In the genomic region with DNA sequence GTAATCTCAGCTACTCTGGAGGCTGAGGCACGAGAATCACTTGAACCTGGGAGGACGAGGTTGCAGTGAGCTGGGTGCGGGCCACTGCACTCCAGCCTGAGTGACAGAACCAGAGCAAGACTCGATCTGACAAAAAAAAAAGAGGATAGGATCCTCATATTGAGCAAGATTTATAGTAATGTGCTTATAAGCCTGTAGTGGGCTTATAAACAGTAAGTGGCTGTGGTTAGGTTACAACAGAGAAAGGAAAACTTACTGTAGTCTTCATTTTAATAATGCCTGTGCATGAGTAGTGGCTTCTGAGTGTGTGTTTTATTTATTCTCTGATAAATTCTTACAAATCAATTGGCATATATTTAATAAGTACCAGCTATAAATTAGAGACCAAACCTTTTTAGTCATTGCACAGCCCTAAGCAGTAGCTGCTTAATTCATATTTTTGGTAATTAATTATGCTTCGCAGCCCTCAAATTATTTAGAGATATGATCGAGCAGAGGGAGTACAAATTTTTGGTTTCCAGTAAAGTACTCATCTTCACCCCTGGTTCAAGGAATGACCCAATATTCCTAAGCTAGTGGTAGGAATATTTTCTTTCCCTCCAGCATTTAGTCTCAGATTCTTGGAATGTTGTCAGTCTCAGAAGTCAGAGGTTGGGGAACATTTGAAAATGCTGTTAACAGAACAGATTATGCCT, we compare ENCODE assay signal across 19 cellular contexts.
A peak's percentile ranks its signal among the peaks of the same experiment; 100 is the strongest.
DNase-seq lines count a peak whose midpoint lies in the region; ATAC-seq and TF ChIP-seq lines count a peak whose summit lies in the region.
"Had no signal": no experiment of that assay in that cellular context is flagged by ENCODE, and none has a peak within 500 bp of the region (broad histone marks: within the 10 kb centered on the region; RNA-seq: fewer than 3 reads in every experiment).

No MANE protein-coding gene starts in this region.

- H3K27me3 ChIP-seq in heart left ventricle (no peaks in the 10 kb centered on the region), right cardiac atrium (ENCODE audit: control insufficient read depth, insufficient read depth) (no peaks in the 10 kb centered on the region), esophagus (ENCODE audit: control insufficient read depth in 1 of 2, insufficient read depth in 2 of 2, low read length in 2 of 2) (no peaks in the 10 kb centered on the region), psoas muscle (ENCODE audit: insufficient read depth in 3 of 3, low read length in 2 of 3) (no peaks in the 10 kb centered on the region), vagina (no peaks in the 10 kb centered on the region)

- TF ChIP-seq CTCF in heart left ventricle (IDR thresholded peaks at IDR 0.05): no peak
- no peak for TF ChIP-seq CTCF in psoas muscle (IDR thresholded peaks at IDR 0.05)
- no peak for TF ChIP-seq CTCF in vagina (IDR thresholded peaks at IDR 0.05)

- no peaks in the 10 kb centered on the region for H3K9me3 ChIP-seq in heart left ventricle
- no peaks in the 10 kb centered on the region for H3K9me3 ChIP-seq in right cardiac atrium (ENCODE audit: control insufficient read depth, low read length)
- H3K9me3 ChIP-seq in esophagus (ENCODE audit: control insufficient read depth in 2 of 2, insufficient read depth in 1 of 2, low read depth in 1 of 2, low read length in 1 of 2): no peaks in the 10 kb centered on the region
- H3K9me3 ChIP-seq in psoas muscle: no peaks in the 10 kb centered on the region
- no peaks in the 10 kb centered on the region for H3K9me3 ChIP-seq in vagina
- H3K9me3 ChIP-seq: A549 had no signal

- ATAC-seq in heart left ventricle: no peak
- no peak for ATAC-seq in right cardiac atrium
- no peak for ATAC-seq in psoas muscle
- ATAC-seq: A549 had no signal

- no peak overlapping the region for H3K4me3 ChIP-seq in heart left ventricle
- H3K4me3 ChIP-seq in right cardiac atrium (ENCODE audit: low read length): no peak overlapping the region
- H3K4me3 ChIP-seq in esophagus (ENCODE audit: low read depth in 1 of 2, low read length in 2 of 2): no peak overlapping the region
- H3K4me3 ChIP-seq in psoas muscle: no peak overlapping the region
- H3K4me3 ChIP-seq in vagina: no peak overlapping the region
- H3K4me3 ChIP-seq: A549, SK-N-MC had no signal

- no peak for TF ChIP-seq POLR2A in heart left ventricle (IDR thresholded peaks at IDR 0.05)
- no peak for TF ChIP-seq POLR2A in vagina (IDR thresholded peaks at IDR 0.05)

- H3K27ac ChIP-seq in heart left ventricle (peak overlapping the region in 9 of 12 donors; percentile 4 to 52 (median 21)), right cardiac atrium (ENCODE audit: low read length) (no peak overlapping the region), esophagus (ENCODE audit: low read depth in 2 of 2, low read length in 1 of 2) (peak overlapping the region; percentile 3 to 36), psoas muscle (peak overlapping the region; percentile 30), vagina (peak overlapping the region; percentile 56)
- H3K27ac ChIP-seq: C4-2B, SK-N-MC had no signal

- H3K36me3 ChIP-seq in heart left ventricle: no peaks in the 10 kb centered on the region
- no peaks in the 10 kb centered on the region for H3K36me3 ChIP-seq in esophagus (ENCODE audit: control insufficient read depth in 2 of 2, insufficient read depth in 2 of 2, low read length in 1 of 2)
- H3K36me3 ChIP-seq in psoas muscle (ENCODE audit: insufficient read depth in 1 of 2, low read depth in 1 of 2): no peaks in the 10 kb centered on the region
- H3K36me3 ChIP-seq in vagina: no peaks in the 10 kb centered on the region

- DNase-seq in heart left ventricle (no peak), right cardiac atrium (no peak), psoas muscle (no peak), vagina (ENCODE audit: extremely low spot score in 2 of 2) (no peak), NCI-H748 treated with DMSO at 0.1 percent for 48 hours (lab: John Stamatoyannopoulos, UW) (no peak)
- DNase-seq in stimulated activated CD4-positive, alpha-beta T cell treated with anti-CD3 and anti-CD28 coated beads, Interleukin-15, amount 100 ng/mL, for 24 hours: no peak
- DNase-seq in activated CD4-positive, alpha-beta T cell treated with anti-CD3 and anti-CD28 coated beads, Interleukin-2, amount 50 U/mL, for 48 hours: no peak
- DNase-seq: activated CD4-positive, alpha-beta T cell treated with anti-CD3 and anti-CD28 coated beads for 1 hour; central memory CD4-positive, alpha-beta T cell; effector memory CD4-positive, alpha-beta T cell; islet precursor cell; KG1; NCI-H1092; NCI-H526 treated with DMSO at 0.1 percent for 48 hours; T1000 had no signal

- intact Hi-C loops in heart left ventricle (cut with DNase I): loop anchor here in 6 of 10 donors (5.0 to 10.0 kb wide), 5 partner anchors 99 to 136 kb away; no protein-coding TSS in a partner anchor
- intact Hi-C loops in right cardiac atrium (cut with DNase I): loop anchor here (5.0 to 10.0 kb wide), 4 partner anchors 99 to 133 kb away; no protein-coding TSS in a partner anchor
- intact Hi-C loops in psoas muscle (cut with DNase I): loop anchor here (5.0 to 10.0 kb wide), 2 partner anchors 114 to 223 kb away; no protein-coding TSS in a partner anchor
- intact Hi-C loops in vagina (cut with DNase I): no loop called here

- H3K4me1 ChIP-seq in heart left ventricle (peaks cover 20 to 72% (median 61%) of the 10 kb centered on the region in 12 donors), right cardiac atrium (ENCODE audit: control insufficient read depth, insufficient read depth, low read length) (peaks cover 37% of the 10 kb centered on the region), esophagus (ENCODE audit: control insufficient read depth in 2 of 2, insufficient read depth in 2 of 2, low read length in 1 of 2) (peaks cover 0 to 2% of the 10 kb centered on the region in 2 donors), psoas muscle (peaks cover 60% of the 10 kb centered on the region), vagina (peaks cover 49% of the 10 kb centered on the region)

- WGBS in heart left ventricle, 4 donors: 88 to 92% (median 90%) methylated on average over 6 of the region's 6 CpGs
- WGBS in right cardiac atrium: 88% methylated on average over 6 of the region's 6 CpGs
- 84 to 85% methylated on average over 6 of the region's 6 CpGs for WGBS in esophagus, 2 donors
- 77 to 83% (median 80%) methylated on average over 6 of the region's 6 CpGs for WGBS in psoas muscle, 3 donors
